In the genomic region with DNA sequence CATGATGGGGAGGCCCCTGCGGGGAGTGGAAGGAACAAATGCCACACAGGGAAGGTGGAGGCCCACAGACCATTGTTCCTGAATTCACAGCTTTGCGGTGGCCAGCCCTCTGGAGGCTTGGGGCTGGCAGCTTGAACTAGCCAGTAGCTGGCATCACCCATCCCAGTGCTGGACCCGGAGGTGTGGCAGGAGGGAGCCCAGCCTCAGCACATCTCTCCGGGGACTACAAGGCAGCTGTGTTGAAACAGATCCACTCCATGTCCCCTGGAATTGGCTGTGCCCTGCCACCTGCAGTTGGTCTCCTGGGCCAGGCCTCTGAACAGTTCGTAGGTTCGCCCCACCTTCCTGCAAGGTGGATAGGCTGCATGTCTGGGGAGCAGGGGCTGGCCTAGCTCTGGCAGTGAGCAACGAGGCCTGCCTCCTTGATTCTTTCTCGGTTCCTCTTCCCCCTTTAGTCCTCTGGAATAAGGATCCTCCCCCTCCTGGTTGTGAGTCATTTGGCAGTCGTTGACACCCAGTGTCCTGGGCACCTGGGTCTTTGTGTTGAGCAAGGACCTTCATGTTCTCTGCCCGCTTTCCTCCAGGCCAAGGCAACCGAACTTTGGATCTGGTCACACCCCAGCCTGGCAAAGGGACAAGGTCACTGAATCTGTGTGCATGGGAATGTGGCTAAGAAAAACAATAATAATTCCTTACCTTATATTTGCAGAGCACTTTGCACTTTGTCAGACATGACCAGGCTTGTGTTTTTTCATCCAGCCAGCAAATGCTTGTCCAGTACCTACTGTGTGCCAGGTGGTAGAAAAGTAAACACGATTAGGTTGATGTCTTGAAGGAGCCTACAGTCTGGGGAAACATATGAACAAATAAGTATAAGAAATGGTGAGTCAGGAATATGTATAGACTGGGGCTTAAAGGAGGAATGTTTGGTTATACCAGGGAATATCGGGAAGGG, we compare ENCODE assay signal across 7 cellular contexts. TPM values are rescaled to one million over a fixed set of nuclear protein-coding genes. Genes with fewer than 3 reads are reported as not detected.
DNase-seq lines count a peak whose midpoint lies in the region; ATAC-seq lines count a peak whose summit lies in the region.

No MANE protein-coding gene starts in this region.

- H3K27ac ChIP-seq in substantia nigra (ENCODE audit: low read depth, low read length, poor library complexity, severe bottlenecking) = peak overlapping the region; percentile 41

- DNase-seq in SKM-1 treated with dmso at 0.1 percent for 144 hours (lab: John Stamatoyannopoulos, UW; ENCODE audit: unreplicated experiment) (peak; percentile 83), left cardiac atrium (peak; percentile 44), substantia nigra (lab: John Stamatoyannopoulos, UW) (peak in 10 of 49 donors; percentile 15 to 46 (median 30)), activated gamma-delta T cell (lab: John Stamatoyannopoulos, UW) (no peak), midbrain (lab: John Stamatoyannopoulos, UW) (no peak)
- DNase-seq in stimulated activated CD4-positive, alpha-beta T cell treated with anti-CD3 and anti-CD28 coated beads, Interleukin-2, amount 100 ng/mL, for 48 hours = no peak

- peak; percentile 49 for ATAC-seq in HG02798 (IDR thresholded peaks at IDR 0.05; ENCODE audit: poor library complexity, unreplicated experiment)
- ATAC-seq in left cardiac atrium = peak; percentile 13 to 34

- intact Hi-C loops in left cardiac atrium (cut with DNase I) = loop anchor here in 1 of 2 donors (10.0 kb wide), 1 partner anchor 414 kb away; no protein-coding TSS in a partner anchor

RNA-seq across cellular contexts. Expression of a gene that starts 29.6 kb away (rescaled TPM):
- total RNA-seq in left cardiac atrium = 10 to 100 TPM; 10.9 to 13.3 TPM

RNA-seq across cellular contexts. Expression of a gene that starts 55.0 kb away (rescaled TPM):
- 10 to 100 TPM; 65.4 to 88.7 TPM for total RNA-seq in left cardiac atrium

Comparison
In these comparisons a context has a peak if more than half of its experiments do, and no peak if none do; other contexts are left out.
1. DNase-seq: peak in SKM-1 treated with dmso at 0.1 percent for 144 hours (single experiment) and left cardiac atrium (single experiment); none in stimulated activated CD4-positive, alpha-beta T cell treated with anti-CD3 and anti-CD28 coated beads, Interleukin-2, amount 100 ng/mL, for 48 hours (0 of 2), activated gamma-delta T cell (single experiment) and midbrain (single experiment).